Comparison of ENCODE assay signal across 1 cellular context in genomic region chr6:82893889-82894652, GRCh38.
TF ChIP-seq lines count a peak whose summit lies in the region.

No MANE protein-coding gene starts in this region.

TF ChIP-seq in K562, 482 proteins besides CTCF, POLR2A, EP300 and RAD21 (continued from another document):
- TF ChIP-seq TRIM24 (IDR thresholded peaks at IDR 0.05) (peak; percentile 67 to 68; a peak in 2 of 4 replicates), ZNF589 (CRISPR knock-in tag; IDR thresholded peaks at IDR 0.05; ENCODE audit: low read depth) (peak; percentile 35), CCAR2 (IDR thresholded peaks at IDR 0.05; ENCODE audit: low read depth, low read length) (no peak)
- TF ChIP-seq, protein P1, sequence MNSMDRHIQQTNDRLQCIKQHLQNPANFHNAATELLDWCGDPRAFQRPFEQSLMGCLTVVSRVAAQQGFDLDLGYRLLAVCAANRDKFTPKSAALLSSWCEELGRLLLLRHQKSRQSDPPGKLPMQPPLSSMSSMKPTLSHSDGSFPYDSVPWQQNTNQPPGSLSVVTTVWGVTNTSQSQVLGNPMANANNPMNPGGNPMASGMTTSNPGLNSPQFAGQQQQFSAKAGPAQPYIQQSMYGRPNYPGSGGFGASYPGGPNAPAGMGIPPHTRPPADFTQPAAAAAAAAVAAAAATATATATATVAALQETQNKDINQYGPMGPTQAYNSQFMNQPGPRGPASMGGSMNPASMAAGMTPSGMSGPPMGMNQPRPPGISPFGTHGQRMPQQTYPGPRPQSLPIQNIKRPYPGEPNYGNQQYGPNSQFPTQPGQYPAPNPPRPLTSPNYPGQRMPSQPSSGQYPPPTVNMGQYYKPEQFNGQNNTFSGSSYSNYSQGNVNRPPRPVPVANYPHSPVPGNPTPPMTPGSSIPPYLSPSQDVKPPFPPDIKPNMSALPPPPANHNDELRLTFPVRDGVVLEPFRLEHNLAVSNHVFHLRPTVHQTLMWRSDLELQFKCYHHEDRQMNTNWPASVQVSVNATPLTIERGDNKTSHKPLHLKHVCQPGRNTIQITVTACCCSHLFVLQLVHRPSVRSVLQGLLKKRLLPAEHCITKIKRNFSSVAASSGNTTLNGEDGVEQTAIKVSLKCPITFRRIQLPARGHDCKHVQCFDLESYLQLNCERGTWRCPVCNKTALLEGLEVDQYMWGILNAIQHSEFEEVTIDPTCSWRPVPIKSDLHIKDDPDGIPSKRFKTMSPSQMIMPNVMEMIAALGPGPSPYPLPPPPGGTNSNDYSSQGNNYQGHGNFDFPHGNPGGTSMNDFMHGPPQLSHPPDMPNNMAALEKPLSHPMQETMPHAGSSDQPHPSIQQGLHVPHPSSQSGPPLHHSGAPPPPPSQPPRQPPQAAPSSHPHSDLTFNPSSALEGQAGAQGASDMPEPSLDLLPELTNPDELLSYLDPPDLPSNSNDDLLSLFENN (IDR thresholded peaks at IDR 0.05; ENCODE audit: low read depth in 2 of 2, low read length in 2 of 2) = peak in 1 of 2 experiments; percentile 59; a peak in 1 of 4 replicates
